Comparison of ENCODE assay signal across 27 cellular contexts in genomic region chr6:30979076-30979475, GRCh38. TPM values are rescaled to one million over a fixed set of nuclear protein-coding genes. Genes with fewer than 3 reads are reported as not detected.
"Had no signal": no experiment of that assay in that cellular context is flagged by ENCODE, and none has a peak within 500 bp of the region (broad histone marks: within the 10 kb centered on the region; RNA-seq: fewer than 3 reads in every experiment).

No MANE protein-coding gene starts in this region.

- H3K27me3 ChIP-seq: Peyer's patch, SJSA1 had no signal

- ATAC-seq: activated CD4-positive, CD25-positive, alpha-beta regulatory T cell treated with anti-CD3 and anti-CD28 coated beads, Interleukin-2, amount 50 U/mL, for 24 hours; activated CD8-positive, alpha-beta memory T cell treated with anti-CD3 and anti-CD28 coated beads, Interleukin-2, amount 10 ng/mL, durations not matched to agents 7 days and 5 days; SK-N-SH treated with all-trans-retinoic acid at 6 μM for 48 hours had no signal

- H3K4me1 Mint-ChIP-seq: activated naive CD4-positive, alpha-beta T cell treated with anti-CD3 and anti-CD28 coated beads, Interleukin-2, amount 50 U/mL, for 24 hours had no signal

- H3K4me3 Mint-ChIP-seq: activated CD8-positive, alpha-beta memory T cell treated with anti-CD3 and anti-CD28 coated beads, Interleukin-2, amount 10 ng/mL, durations not matched to agents 7 days and 5 days; activated naive CD4-positive, alpha-beta T cell treated with anti-CD3 and anti-CD28 coated beads, Interleukin-2, amount 50 U/mL, for 24 hours; activated T-cell treated with anti-CD3 and anti-CD28 coated beads, Interleukin-2, amount 50 U/mL, for 24 hours; activated T-helper 1 cell treated with anti-CD3 and anti-CD28 coated beads, Interleukin-12 subunit alpha, Interleukin-12 subunit beta, Interleukin-2, Interleukin-4 antibody, amounts not matched to agents 30 ng/mL and 10 ng/mL and 1 ng/mL, durations not matched to agents 14 hours and 24 hours and 36 hours; brain; central memory CD8-positive, alpha-beta T cell; T-helper 1 cell treated with Interleukin-12 subunit alpha and Interleukin-12 subunit beta and Interleukin-4 antibody, amounts not matched to agents 30 μg/mL and 1 μg/mL, for 36 hours had no signal

- H3K4me1 ChIP-seq: Peyer's patch had no signal

- H3K4me3 ChIP-seq: Peyer's patch, SJSA1 had no signal

- DNase-seq: activated CD4-positive, alpha-beta T cell treated with anti-CD3 and anti-CD28 coated beads for 4 hours; activated CD8-positive, alpha-beta memory T cell treated with anti-CD3 and anti-CD28 coated beads, Interleukin-2, amount 10 ng/mL, durations not matched to agents 7 days and 5 days; activated effector memory CD4-positive, alpha-beta T cell treated with Interleukin-2 at 50 U/mL for 16 hours; activated naive CD4-positive, alpha-beta T cell; activated T-cell treated with anti-CD3 and anti-CD28 coated beads, Interleukin-2, amount 50 U/mL, for 24 hours; amygdala; KG1; MV-4-11; NCI-H1092 treated with DMSO at 0.1 percent for 48 hours; NCI-H1417 treated with DMSO at 0.1 percent for 48 hours; NCI-H187; NCI-H2081; NCI-H510A treated with DMSO at 0.1 percent for 48 hours; NCI-H69; NK-92 treated with Interleukin-12 subunit alpha and Interleukin-12 subunit beta, amount 100 ng/mL, for 24 hours; Peyer's patch; SHP77 had no signal

- H3K27ac ChIP-seq: Peyer's patch, SJSA1 had no signal

- H3K9me3 ChIP-seq: Peyer's patch, SJSA1 had no signal

- H3K27ac Mint-ChIP-seq: activated CD8-positive, alpha-beta memory T cell treated with anti-CD3 and anti-CD28 coated beads, Interleukin-2, amount 10 ng/mL, durations not matched to agents 7 days and 5 days; activated naive CD4-positive, alpha-beta T cell treated with anti-CD3 and anti-CD28 coated beads, Interleukin-2, amount 50 U/mL, for 24 hours; activated T-cell treated with anti-CD3 and anti-CD28 coated beads, Interleukin-2, amount 50 U/mL, for 24 hours; activated T-helper 1 cell treated with anti-CD3 and anti-CD28 coated beads, Interleukin-12 subunit alpha, Interleukin-12 subunit beta, Interleukin-2, Interleukin-4 antibody, amounts not matched to agents 30 ng/mL and 10 ng/mL and 1 ng/mL, durations not matched to agents 14 hours and 24 hours and 36 hours; T-helper 1 cell treated with Interleukin-12 subunit alpha and Interleukin-12 subunit beta and Interleukin-4 antibody, amounts not matched to agents 30 μg/mL and 1 μg/mL, for 36 hours had no signal

- H3K36me3 ChIP-seq: Peyer's patch, SJSA1 had no signal

- H3K9me3 Mint-ChIP-seq: activated naive CD4-positive, alpha-beta T cell treated with anti-CD3 and anti-CD28 coated beads, Interleukin-2, amount 50 U/mL, for 24 hours; activated T-cell treated with anti-CD3 and anti-CD28 coated beads, Interleukin-2, amount 50 U/mL, for 24 hours; activated T-helper 1 cell treated with anti-CD3 and anti-CD28 coated beads, Interleukin-12 subunit alpha, Interleukin-12 subunit beta, Interleukin-2, Interleukin-4 antibody, amounts not matched to agents 30 ng/mL and 10 ng/mL and 1 ng/mL, durations not matched to agents 14 hours and 24 hours and 36 hours; central memory CD8-positive, alpha-beta T cell; T-helper 1 cell treated with Interleukin-12 subunit alpha and Interleukin-12 subunit beta and Interleukin-4 antibody, amounts not matched to agents 30 μg/mL and 1 μg/mL, for 36 hours had no signal

- H3K36me3 Mint-ChIP-seq: activated CD8-positive, alpha-beta memory T cell treated with anti-CD3 and anti-CD28 coated beads, Interleukin-2, amount 10 ng/mL, durations not matched to agents 7 days and 5 days; activated naive CD4-positive, alpha-beta T cell treated with anti-CD3 and anti-CD28 coated beads, Interleukin-2, amount 50 U/mL, for 24 hours; brain had no signal

RNA-seq across cellular contexts. Expression of gene MUC21, which starts 4.4 kb away (rescaled TPM):
- total RNA-seq: activated CD8-positive, alpha-beta memory T cell treated with anti-CD3 and anti-CD28 coated beads, Interleukin-2, amount 10 ng/mL, durations not matched to agents 7 days and 5 days; activated T-helper 1 cell treated with anti-CD3 and anti-CD28 coated beads, Interleukin-12 subunit alpha, Interleukin-12 subunit beta, Interleukin-2, Interleukin-4 antibody, amounts not matched to agents 30 ng/mL and 10 ng/mL and 1 ng/mL, durations not matched to agents 14 hours and 24 hours and 36 hours; astrocyte; MCF 10A; Peyer's patch; SJSA1 had no signal

RNA-seq across cellular contexts. Expression of gene MUC22, which starts 31.2 kb away (rescaled TPM):
- total RNA-seq: activated CD8-positive, alpha-beta memory T cell treated with anti-CD3 and anti-CD28 coated beads, Interleukin-2, amount 10 ng/mL, durations not matched to agents 7 days and 5 days; activated T-helper 1 cell treated with anti-CD3 and anti-CD28 coated beads, Interleukin-12 subunit alpha, Interleukin-12 subunit beta, Interleukin-2, Interleukin-4 antibody, amounts not matched to agents 30 ng/mL and 10 ng/mL and 1 ng/mL, durations not matched to agents 14 hours and 24 hours and 36 hours; MCF 10A; Peyer's patch; SJSA1 had no signal

RNA-seq across cellular contexts. Expression of gene MUCL3, which starts 38.3 kb away (rescaled TPM):
- total RNA-seq: activated CD8-positive, alpha-beta memory T cell treated with anti-CD3 and anti-CD28 coated beads, Interleukin-2, amount 10 ng/mL, durations not matched to agents 7 days and 5 days; activated T-helper 1 cell treated with anti-CD3 and anti-CD28 coated beads, Interleukin-12 subunit alpha, Interleukin-12 subunit beta, Interleukin-2, Interleukin-4 antibody, amounts not matched to agents 30 ng/mL and 10 ng/mL and 1 ng/mL, durations not matched to agents 14 hours and 24 hours and 36 hours; astrocyte; MCF 10A; SJSA1 had no signal

RNA-seq across cellular contexts. Expression of gene SFTA2, which starts 47.1 kb away (rescaled TPM):
- total RNA-seq: activated CD8-positive, alpha-beta memory T cell treated with anti-CD3 and anti-CD28 coated beads, Interleukin-2, amount 10 ng/mL, durations not matched to agents 7 days and 5 days; activated T-helper 1 cell treated with anti-CD3 and anti-CD28 coated beads, Interleukin-12 subunit alpha, Interleukin-12 subunit beta, Interleukin-2, Interleukin-4 antibody, amounts not matched to agents 30 ng/mL and 10 ng/mL and 1 ng/mL, durations not matched to agents 14 hours and 24 hours and 36 hours; astrocyte; MCF 10A; Peyer's patch; SJSA1 had no signal
